ENCODE assay signal across 1 cellular context in the genomic region with DNA sequence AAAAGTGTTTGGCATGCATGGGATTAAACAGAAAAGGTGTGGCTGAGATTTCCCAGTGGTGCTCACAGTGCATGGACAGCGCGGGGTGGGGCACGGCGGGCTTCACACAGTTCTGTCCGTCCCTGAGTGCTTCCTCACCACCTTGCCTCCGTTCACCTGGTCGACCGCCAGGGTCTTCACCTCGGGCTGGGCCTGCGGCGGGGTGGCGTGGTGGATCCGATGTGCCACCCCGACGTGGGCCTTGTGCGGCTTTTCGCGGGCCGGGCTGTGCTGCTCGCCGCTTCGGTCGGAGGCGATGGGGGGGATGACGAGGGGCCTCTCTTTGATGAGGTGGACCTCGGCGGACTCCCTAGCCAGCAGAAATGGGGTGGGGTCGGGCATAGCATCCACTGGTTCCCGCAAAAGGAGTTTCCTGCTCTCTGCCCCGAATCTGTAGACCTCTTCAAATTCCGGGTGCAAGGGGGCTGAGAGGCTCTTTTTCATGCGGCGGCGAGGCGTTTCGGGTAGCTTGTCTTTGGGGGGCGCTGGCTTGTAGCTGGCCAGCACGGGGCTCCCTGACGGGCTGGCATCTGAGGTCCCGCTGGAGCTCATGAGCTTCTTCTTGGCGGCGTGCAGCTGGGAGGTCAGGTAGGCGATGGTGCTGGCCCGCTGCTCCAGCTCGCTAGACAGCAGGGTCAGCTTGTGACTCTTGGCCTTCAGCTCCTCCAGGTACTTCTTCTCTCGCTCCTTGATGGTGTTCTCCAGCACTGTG.
TF ChIP-seq lines count a peak whose summit lies in the region.

No MANE protein-coding gene starts in this region.

TF ChIP-seq in IMR-90, 13 proteins besides CTCF, POLR2A, EP300 and RAD21:
- TF ChIP-seq, protein P1, sequence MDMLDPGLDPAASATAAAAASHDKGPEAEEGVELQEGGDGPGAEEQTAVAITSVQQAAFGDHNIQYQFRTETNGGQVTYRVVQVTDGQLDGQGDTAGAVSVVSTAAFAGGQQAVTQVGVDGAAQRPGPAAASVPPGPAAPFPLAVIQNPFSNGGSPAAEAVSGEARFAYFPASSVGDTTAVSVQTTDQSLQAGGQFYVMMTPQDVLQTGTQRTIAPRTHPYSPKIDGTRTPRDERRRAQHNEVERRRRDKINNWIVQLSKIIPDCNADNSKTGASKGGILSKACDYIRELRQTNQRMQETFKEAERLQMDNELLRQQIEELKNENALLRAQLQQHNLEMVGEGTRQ (IDR thresholded peaks at IDR 0.05; ENCODE audit: low read depth, low read length), result no peak
- TF ChIP-seq MAZ (IDR thresholded peaks at IDR 0.05; ENCODE audit: borderline replicate concordance, low read depth, low read length) (no peak), NFE2L2 (IDR thresholded peaks at IDR 0.05; ENCODE audit: low read depth, low read length) (no peak), MXI1 (IDR thresholded peaks at IDR 0.05; ENCODE audit: borderline replicate concordance, low read depth, low read length) (no peak), CHD1 (IDR thresholded peaks at IDR 0.05; ENCODE audit: low read depth, low read length) (no peak), SMC3 (IDR thresholded peaks at IDR 0.05; ENCODE audit: low read depth, low read length) (no peak)
TF ChIP-seq in IMR-90: peak in this region for 0.
